8 cellular contexts compared by ENCODE assay signal in genomic region chr1:237041795-237042466, GRCh38. TPM values are rescaled to one million over a fixed set of nuclear protein-coding genes. Genes with fewer than 3 reads are reported as not detected.
DNase-seq lines count a peak whose midpoint lies in the region; ATAC-seq and TF ChIP-seq lines count a peak whose summit lies in the region.

Gene RYR2 (plus strand): TSS chr1:237042184. CDS start chr1:237042522, 338 bp downstream.

- peak within 1 kb of the TSS; percentile 91 for H3K4me3 Mint-ChIP-seq in glutamatergic neuron (ENCODE audit: unreplicated experiment)
- peak within 1 kb of the TSS in 1 of 2 donors; percentile 37 for H3K4me3 Mint-ChIP-seq in effector memory CD8-positive, alpha-beta T cell

- TF ChIP-seq CTCF in GM12865 (IDR thresholded peaks at IDR 0.05; ENCODE audit: insufficient read depth, low read depth, low read length, missing control alignments) (peak; percentile 6), glutamatergic neuron (IDR thresholded peaks at IDR 0.05; ENCODE audit: partially characterized antibody, unreplicated experiment) (peak; percentile 60), ovary (IDR thresholded peaks at IDR 0.05) (peak; percentile 44 to 55 (median 46))

- WGBS in ovary, 3 donors = 1 to 4% (median 4%) methylated on average over 26 to 76 of the region's 76 CpGs

- no peak within 1 kb of the TSS for H3K27ac ChIP-seq in ovary

- peaks cover 13% of the 10 kb centered on the region for H3K27me3 Mint-ChIP-seq in glutamatergic neuron (ENCODE audit: unreplicated experiment)
- H3K27me3 Mint-ChIP-seq in effector memory CD8-positive, alpha-beta T cell = peaks cover 33 to 49% of the 10 kb centered on the region in 2 donors

- peaks cover 5% of the 10 kb centered on the region for H3K36me3 Mint-ChIP-seq in glutamatergic neuron (ENCODE audit: unreplicated experiment)
- H3K36me3 Mint-ChIP-seq in effector memory CD8-positive, alpha-beta T cell (ENCODE audit: insufficient read depth) = no peaks in the 10 kb centered on the region

- no peaks in the 10 kb centered on the region for H3K4me1 ChIP-seq in ovary (ENCODE audit: insufficient read depth)

- no peak for TF ChIP-seq POLR2A in ovary (IDR thresholded peaks at IDR 0.05)

- ATAC-seq in GM18519 (IDR thresholded peaks at IDR 0.05; ENCODE audit: low FRiP score, unreplicated experiment) (no peak), HG02884 (IDR thresholded peaks at IDR 0.05; ENCODE audit: unreplicated experiment) (no peak)
- no peak for ATAC-seq in effector memory CD8-positive, alpha-beta T cell (replicated peaks)

- no peaks in the 10 kb centered on the region for H3K9me3 ChIP-seq in ovary

- H3K27me3 ChIP-seq in ovary = no peaks in the 10 kb centered on the region

- H3K27ac Mint-ChIP-seq in glutamatergic neuron (ENCODE audit: unreplicated experiment) = peak within 1 kb of the TSS; percentile 78
- H3K27ac Mint-ChIP-seq in effector memory CD8-positive, alpha-beta T cell = no peak within 1 kb of the TSS

- H3K36me3 ChIP-seq in ovary = no peaks in the 10 kb centered on the region

- H3K4me1 Mint-ChIP-seq in glutamatergic neuron (ENCODE audit: low read depth, unreplicated experiment) = peaks cover 13% of the 10 kb centered on the region
- H3K4me1 Mint-ChIP-seq in effector memory CD8-positive, alpha-beta T cell (ENCODE audit: low read depth in 2 of 2) = peaks cover 4 to 9% of the 10 kb centered on the region in 2 donors

- no peak for TF ChIP-seq EP300 in ovary (IDR thresholded peaks at IDR 0.05)

- peaks cover 10% of the 10 kb centered on the region for H3K9me3 Mint-ChIP-seq in glutamatergic neuron (ENCODE audit: unreplicated experiment)
- no peaks in the 10 kb centered on the region for H3K9me3 Mint-ChIP-seq in effector memory CD8-positive, alpha-beta T cell

- DNase-seq in GM12865 (ENCODE audit: low read depth) (no peak), SK-N-DZ (ENCODE audit: low spot score) (peak; percentile 52), glutamatergic neuron (peak; percentile 79), ovary (peak; percentile 36 to 70 (median 59)), OCI-M1 (lab: John Stamatoyannopoulos, UW) (no peak)
- DNase-seq in effector memory CD8-positive, alpha-beta T cell = no peak

- intact Hi-C loops in ovary (cut with DNase I) = loop anchor here in 3 of 4 donors (5.0 to 10.0 kb wide), 3 partner anchors 343 to 1257 kb away; no protein-coding TSS in a partner anchor

- H3K4me3 ChIP-seq in GM12865 (ENCODE audit: low read depth, low read length) = no peak within 1 kb of the TSS
- peak within 1 kb of the TSS; percentile 48 for H3K4me3 ChIP-seq in ovary

RNA-seq across cellular contexts. Expression of gene RYR2, which starts in this region (rescaled TPM):
- polyA plus RNA-seq in SK-N-DZ (2014; cell fraction: cytosol; rRNA removed) = 1.4 and 3.1 TPM in 2 replicates
- polyA plus RNA-seq in SK-N-DZ (2014; cell fraction: nucleus; rRNA removed) = 3.7 and 5.1 TPM in 2 replicates
- 47.0 TPM for total RNA-seq in glutamatergic neuron (ENCODE audit: unreplicated experiment)
- total RNA-seq in ovary = 10 to 100 TPM in 2 of 7 donors, 1 to 10 TPM in 5; 3.0 to 13.8 (median 5.7) TPM
- polyA plus RNA-seq in ovary = 1 to 10 TPM; 3.5 to 4.9 TPM

Comparison
In these comparisons a context has a peak if more than half of its experiments do, and no peak if none do; other contexts are left out.
1. DNase-seq: peak in SK-N-DZ (single experiment), glutamatergic neuron (single experiment) and ovary (5 of 5); none in GM12865 (single experiment), OCI-M1 (single experiment) and effector memory CD8-positive, alpha-beta T cell (0 of 3).
2. CTCF ChIP-seq: peak in every context shown above with its lines; median percentile 60 in glutamatergic neuron; 46 in ovary; 6 in GM12865.